Comparison of ENCODE assay signal across 28 cellular contexts in genomic region chr16:56241596-56241995, GRCh38. TPM values are rescaled to one million over a fixed set of nuclear protein-coding genes. Genes with fewer than 3 reads are reported as not detected.
DNase-seq lines count a peak whose midpoint lies in the region; ATAC-seq and TF ChIP-seq lines count a peak whose summit lies in the region.
"Had no signal": no experiment of that assay in that cellular context is flagged by ENCODE, and none has a peak within 500 bp of the region (broad histone marks: within the 10 kb centered on the region; RNA-seq: fewer than 3 reads in every experiment).

No MANE protein-coding gene starts in this region.

- H4K20me1 ChIP-seq in GM23338 (replicated peaks; ENCODE audit: insufficient read depth), result no peaks in the 10 kb centered on the region; the same call in 1 of the 2 replicates

- H3K27me3 Mint-ChIP-seq in HFFc6 (ENCODE audit: insufficient read depth) (peaks cover 3% of the 10 kb centered on the region), GM23338 (ENCODE audit: insufficient read depth, low read depth, poor library complexity) (peaks cover 2% of the 10 kb centered on the region)
- H3K27me3 Mint-ChIP-seq: activated CD4-positive, alpha-beta T cell treated with anti-CD3 and anti-CD28 coated beads for 36 hours had no signal

- no peaks in the 10 kb centered on the region for H3K79me2 ChIP-seq in GM23338 (replicated peaks; ENCODE audit: insufficient read depth)

- no peaks in the 10 kb centered on the region for H3K36me3 Mint-ChIP-seq in HFFc6 (ENCODE audit: low read depth)
- H3K36me3 Mint-ChIP-seq in GM23338 (ENCODE audit: low read depth), result no peaks in the 10 kb centered on the region; the same call in 2 of the 3 replicates
- H3K36me3 Mint-ChIP-seq: memory B cell had no signal

- no peaks in the 10 kb centered on the region for H3K27me3 ChIP-seq in BE2C
- no peaks in the 10 kb centered on the region for H3K27me3 ChIP-seq in GM23338 (ENCODE audit: insufficient read depth)
- H3K27me3 ChIP-seq: brain microvascular endothelial cell had no signal

- no peak overlapping the region for H2AFZ ChIP-seq in GM23338

- H3K4me1 ChIP-seq in BE2C (peaks cover 26% of the 10 kb centered on the region), GM23338 (ENCODE audit: insufficient read depth) (0 out of 2 replicates have a peak, but pooled peaks cover 4% of the 10 kb centered on the region)

- TF ChIP-seq CTCF in AG09309 (IDR thresholded peaks at IDR 0.05; ENCODE audit: control insufficient read depth, insufficient read depth, low read depth, low read length, missing control alignments) (no peak), HFFc6 (IDR thresholded peaks at IDR 0.05) (no peak), BE2C (IDR thresholded peaks at IDR 0.05; ENCODE audit: low read depth, low read length) (no peak), GM23338 (conservative IDR thresholded peaks at IDR 0.05; ENCODE audit: low read depth in 2 of 2) (no peak)

- no peaks in the 10 kb centered on the region for H3K9me3 Mint-ChIP-seq in HFFc6
- no peaks in the 10 kb centered on the region for H3K9me3 Mint-ChIP-seq in GM23338
- H3K9me3 Mint-ChIP-seq: H9; memory B cell; T-helper 1 cell treated with Interleukin-12 subunit alpha and Interleukin-12 subunit beta and Interleukin-4 antibody, amounts not matched to agents 30 μg/mL and 1 μg/mL, for 36 hours had no signal

- no peaks in the 10 kb centered on the region for H3F3A ChIP-seq in GM23338 (replicated peaks; ENCODE audit: low read depth)

- DNase-seq in AG09309 (ENCODE audit: low read depth), result peak; percentile 7
- peak; percentile 57 for DNase-seq in HFFc6
- peak; percentile 47 for DNase-seq in kidney tubule cell (ENCODE audit: low spot score)
- no peak for DNase-seq in BE2C
- DNase-seq in GM23338 (ENCODE audit: low spot score), result no peak
- DNase-seq in activated CD4-positive, alpha-beta T cell treated with anti-CD3 and anti-CD28 coated beads for 48 hours, result no peak
- DNase-seq: activated CD4-positive, alpha-beta T cell treated with anti-CD3 and anti-CD28 coated beads for 36 hours; activated naive CD4-positive, alpha-beta T cell; activated T-cell treated with anti-CD3 and anti-CD28 coated beads, Interleukin-2, amount 50 U/mL, for 1 hour; brain microvascular endothelial cell; effector memory CD4-positive, alpha-beta T cell; foreskin fibroblast; GDM1; H9; left colon; NCI-H1417; NCI-H2081 treated with DMSO at 0.1 percent for 48 hours; NCI-H345; stimulated activated naive CD4-positive, alpha-beta T cell treated with Interleukin-2 at 50 U/mL for 16 hours had no signal

- H3K27ac Mint-ChIP-seq in HFFc6 (no peak overlapping the region), GM23338 (no peak overlapping the region)
- H3K27ac Mint-ChIP-seq: activated CD4-positive, alpha-beta T cell treated with anti-CD3 and anti-CD28 coated beads for 36 hours; H9; memory B cell; T-helper 1 cell treated with Interleukin-12 subunit alpha and Interleukin-12 subunit beta and Interleukin-4 antibody, amounts not matched to agents 30 μg/mL and 1 μg/mL, for 36 hours had no signal

- H3K4me3 ChIP-seq in AG09309 (ENCODE audit: control insufficient read depth, low read depth, low read length) (no peak overlapping the region), BE2C (ENCODE audit: low read depth, low read length) (no peak overlapping the region), GM23338 (no peak overlapping the region)
- H3K4me3 ChIP-seq: K562, SK-N-MC had no signal

- H3K27ac ChIP-seq in angular gyrus (ENCODE audit: low read depth, low read length) (peak overlapping the region; percentile 37), GM23338 (ENCODE audit: low read depth) (no peak overlapping the region)
- H3K27ac ChIP-seq: brain microvascular endothelial cell, RWPE1, SK-N-MC had no signal

- H3K4me2 ChIP-seq in GM23338, result no peak overlapping the region

- H3K4me1 Mint-ChIP-seq in HFFc6 (ENCODE audit: low read depth) (peaks cover 42% of the 10 kb centered on the region), GM23338 (peaks cover 12% of the 10 kb centered on the region)
- H3K4me1 Mint-ChIP-seq: activated CD4-positive, alpha-beta T cell treated with anti-CD3 and anti-CD28 coated beads for 36 hours; memory B cell had no signal

- H3K36me3 ChIP-seq in BE2C, result peaks cover 12% of the 10 kb centered on the region
- H3K36me3 ChIP-seq in GM23338 (ENCODE audit: insufficient read depth), result no peaks in the 10 kb centered on the region; the same call in 1 of the 2 replicates
- H3K36me3 ChIP-seq: brain microvascular endothelial cell had no signal

- H3K9me2 ChIP-seq in GM23338 (ENCODE audit: insufficient read depth), result no peaks in the 10 kb centered on the region

- H3K9me3 ChIP-seq in BE2C, result no peaks in the 10 kb centered on the region

- no peak overlapping the region for H3K4me3 Mint-ChIP-seq in HFFc6
- no peak overlapping the region for H3K4me3 Mint-ChIP-seq in GM23338
- H3K4me3 Mint-ChIP-seq: activated CD4-positive, alpha-beta T cell treated with anti-CD3 and anti-CD28 coated beads for 36 hours; H9; memory B cell; T-helper 1 cell treated with Interleukin-12 subunit alpha and Interleukin-12 subunit beta and Interleukin-4 antibody, amounts not matched to agents 30 μg/mL and 1 μg/mL, for 36 hours had no signal

- ATAC-seq in HG02588 (IDR thresholded peaks at IDR 0.05; ENCODE audit: unreplicated experiment), result no peak
- ATAC-seq in GM23338, result no peak
- ATAC-seq: activated CD4-positive, alpha-beta T cell treated with anti-CD3 and anti-CD28 coated beads for 36 hours; left colon; sciatic nerve had no signal

TF ChIP-seq in GM23338, 12 proteins besides CTCF, POLR2A, EP300 and RAD21 (continues in another document):
- no peak for TF ChIP-seq NANOG (IDR thresholded peaks at IDR 0.05; ENCODE audit: borderline replicate concordance)
- TF ChIP-seq EZH2 (IDR thresholded peaks at IDR 0.05; ENCODE audit: low read depth, unreplicated experiment), result no peak
- no peak for TF ChIP-seq POLR2AphosphoS5 (IDR thresholded peaks at IDR 0.05; ENCODE audit: low read depth)
- no peak for TF ChIP-seq EZH2phosphoT487 (IDR thresholded peaks at IDR 0.05; ENCODE audit: unreplicated experiment)
- TF ChIP-seq, protein P1, sequence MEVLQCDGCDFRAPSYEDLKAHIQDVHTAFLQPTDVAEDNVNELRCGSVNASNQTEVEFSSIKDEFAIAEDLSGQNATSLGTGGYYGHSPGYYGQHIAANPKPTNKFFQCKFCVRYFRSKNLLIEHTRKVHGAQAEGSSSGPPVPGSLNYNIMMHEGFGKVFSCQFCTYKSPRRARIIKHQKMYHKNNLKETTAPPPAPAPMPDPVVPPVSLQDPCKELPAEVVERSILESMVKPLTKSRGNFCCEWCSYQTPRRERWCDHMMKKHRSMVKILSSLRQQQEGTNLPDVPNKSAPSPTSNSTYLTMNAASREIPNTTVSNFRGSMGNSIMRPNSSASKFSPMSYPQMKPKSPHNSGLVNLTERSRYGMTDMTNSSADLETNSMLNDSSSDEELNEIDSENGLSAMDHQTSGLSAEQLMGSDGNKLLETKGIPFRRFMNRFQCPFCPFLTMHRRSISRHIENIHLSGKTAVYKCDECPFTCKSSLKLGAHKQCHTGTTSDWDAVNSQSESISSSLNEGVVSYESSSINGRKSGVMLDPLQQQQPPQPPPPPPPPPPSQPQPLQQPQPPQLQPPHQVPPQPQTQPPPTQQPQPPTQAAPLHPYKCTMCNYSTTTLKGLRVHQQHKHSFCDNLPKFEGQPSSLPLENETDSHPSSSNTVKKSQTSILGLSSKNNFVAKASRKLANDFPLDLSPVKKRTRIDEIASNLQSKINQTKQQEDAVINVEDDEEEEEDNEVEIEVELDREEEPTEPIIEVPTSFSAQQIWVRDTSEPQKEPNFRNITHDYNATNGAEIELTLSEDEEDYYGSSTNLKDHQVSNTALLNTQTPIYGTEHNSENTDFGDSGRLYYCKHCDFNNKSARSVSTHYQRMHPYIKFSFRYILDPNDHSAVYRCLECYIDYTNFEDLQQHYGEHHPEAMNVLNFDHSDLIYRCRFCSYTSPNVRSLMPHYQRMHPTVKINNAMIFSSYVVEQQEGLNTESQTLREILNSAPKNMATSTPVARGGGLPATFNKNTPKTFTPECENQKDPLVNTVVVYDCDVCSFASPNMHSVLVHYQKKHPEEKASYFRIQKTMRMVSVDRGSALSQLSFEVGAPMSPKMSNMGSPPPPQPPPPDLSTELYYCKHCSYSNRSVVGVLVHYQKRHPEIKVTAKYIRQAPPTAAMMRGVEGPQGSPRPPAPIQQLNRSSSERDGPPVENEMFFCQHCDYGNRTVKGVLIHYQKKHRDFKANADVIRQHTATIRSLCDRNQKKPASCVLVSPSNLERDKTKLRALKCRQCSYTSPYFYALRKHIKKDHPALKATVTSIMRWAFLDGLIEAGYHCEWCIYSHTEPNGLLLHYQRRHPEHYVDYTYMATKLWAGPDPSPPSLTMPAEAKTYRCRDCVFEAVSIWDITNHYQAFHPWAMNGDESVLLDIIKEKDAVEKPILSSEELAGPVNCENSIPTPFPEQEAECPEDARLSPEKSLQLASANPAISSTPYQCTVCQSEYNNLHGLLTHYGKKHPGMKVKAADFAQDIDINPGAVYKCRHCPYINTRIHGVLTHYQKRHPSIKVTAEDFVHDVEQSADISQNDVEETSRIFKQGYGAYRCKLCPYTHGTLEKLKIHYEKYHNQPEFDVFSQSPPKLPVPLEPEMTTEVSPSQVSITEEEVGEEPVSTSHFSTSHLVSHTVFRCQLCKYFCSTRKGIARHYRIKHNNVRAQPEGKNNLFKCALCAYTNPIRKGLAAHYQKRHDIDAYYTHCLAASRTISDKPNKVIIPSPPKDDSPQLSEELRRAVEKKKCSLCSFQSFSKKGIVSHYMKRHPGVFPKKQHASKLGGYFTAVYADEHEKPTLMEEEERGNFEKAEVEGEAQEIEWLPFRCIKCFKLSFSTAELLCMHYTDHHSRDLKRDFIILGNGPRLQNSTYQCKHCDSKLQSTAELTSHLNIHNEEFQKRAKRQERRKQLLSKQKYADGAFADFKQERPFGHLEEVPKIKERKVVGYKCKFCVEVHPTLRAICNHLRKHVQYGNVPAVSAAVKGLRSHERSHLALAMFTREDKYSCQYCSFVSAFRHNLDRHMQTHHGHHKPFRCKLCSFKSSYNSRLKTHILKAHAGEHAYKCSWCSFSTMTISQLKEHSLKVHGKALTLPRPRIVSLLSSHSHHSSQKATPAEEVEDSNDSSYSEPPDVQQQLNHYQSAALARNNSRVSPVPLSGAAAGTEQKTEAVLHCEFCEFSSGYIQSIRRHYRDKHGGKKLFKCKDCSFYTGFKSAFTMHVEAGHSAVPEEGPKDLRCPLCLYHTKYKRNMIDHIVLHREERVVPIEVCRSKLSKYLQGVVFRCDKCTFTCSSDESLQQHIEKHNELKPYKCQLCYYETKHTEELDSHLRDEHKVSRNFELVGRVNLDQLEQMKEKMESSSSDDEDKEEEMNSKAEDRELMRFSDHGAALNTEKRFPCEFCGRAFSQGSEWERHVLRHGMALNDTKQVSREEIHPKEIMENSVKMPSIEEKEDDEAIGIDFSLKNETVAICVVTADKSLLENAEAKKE (CRISPR knock-in tag; IDR thresholded peaks at IDR 0.05), result no peak

RNA-seq across cellular contexts. Expression of gene GNAO1, which starts 50.3 kb away (rescaled TPM):
- under 1 TPM in 5 of 6 experiments, not detected in 1; 0.07 to 0.48 (median 0.37) TPM for total RNA-seq in HFFc6 (2021; fragmentation: NEBNext Ultra II Directional; extraction: Animal tissue kit (Norgen Biotek cat#: 25700))
- polyA plus RNA-seq in BE2C (2012; ENCODE audit: insufficient read depth, insufficient read length, low read depth), result 116 TPM
- total RNA-seq in GM23338 (2014; rRNA removed; shearing (Covaris generic)), result 20.0 and 24.8 TPM in 2 replicates
- 6.5 and 7.5 TPM in 2 replicates for polyA plus RNA-seq in GM23338 (2016; fragmentation: Nextera tagmentation; extraction: Ambion mirVana)
- total RNA-seq: A172 had no signal

Comparison
In these comparisons a context has a peak if more than half of its experiments do, and no peak if none do; other contexts are left out.
1. DNase-seq: peak in AG09309 (single experiment), HFFc6 (single experiment) and kidney tubule cell (single experiment); none in BE2C (single experiment), GM23338 (single experiment) and activated CD4-positive, alpha-beta T cell treated with anti-CD3 and anti-CD28 coated beads for 48 hours (single experiment).
2. RNA of gene GNAO1, which starts 50.3 kb away (total RNA-seq): 20.0 to 24.8 TPM in GM23338; 0.07 to 0.48 TPM in HFFc6; every median in the first group is over 10 times any median in the second.